9 cellular contexts compared by ENCODE assay signal in the genomic region with DNA sequence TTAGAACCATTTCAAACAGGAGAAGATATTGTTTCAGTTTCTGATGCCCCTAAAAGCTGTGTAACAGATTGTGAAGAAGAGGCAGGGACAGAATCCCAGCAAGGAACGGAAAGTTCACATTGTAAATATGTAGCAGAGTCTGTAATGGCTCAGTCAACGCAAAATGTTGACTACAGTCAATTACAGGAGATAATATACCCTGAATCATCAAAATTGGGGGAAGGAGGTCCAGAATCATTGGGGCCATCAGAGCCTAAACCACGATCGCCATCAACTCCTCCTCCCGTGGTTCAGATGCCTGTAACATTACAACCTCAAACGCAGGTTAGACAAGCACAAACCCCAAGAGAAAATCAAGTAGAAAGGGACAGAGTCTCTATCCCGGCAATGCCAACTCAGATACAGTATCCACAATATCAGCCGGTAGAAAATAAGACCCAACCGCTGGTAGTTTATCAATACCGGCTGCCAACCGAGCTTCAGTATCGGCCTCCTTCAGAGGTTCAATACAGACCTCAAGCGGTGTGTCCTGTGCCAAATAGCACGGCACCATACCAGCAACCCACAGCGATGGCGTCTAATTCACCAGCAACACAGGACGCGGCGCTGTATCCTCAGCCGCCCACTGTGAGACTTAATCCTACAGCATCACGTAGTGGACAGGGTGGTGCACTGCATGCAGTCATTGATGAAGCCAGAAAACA. TPM values are rescaled to one million over a fixed set of nuclear protein-coding genes. Genes with fewer than 3 reads are reported as not detected.
DNase-seq lines count a peak whose midpoint lies in the region; ATAC-seq and TF ChIP-seq lines count a peak whose summit lies in the region.
"Had no signal": no experiment of that assay in that cellular context is flagged by ENCODE, and none has a peak within 500 bp of the region (broad histone marks: within the 10 kb centered on the region; RNA-seq: fewer than 3 reads in every experiment).

No MANE protein-coding gene starts in this region.

- CTCF ChIA-PET in activated CD8-positive, alpha-beta T cell treated with anti-CD3 and anti-CD28 coated beads for 36 hours (lab: Charles Lee) = interaction anchor here (0.6 to 1.3 kb wide), 6 partner anchors 11 to 128 kb away, joined by 3 to 5 read pairs (median 4); no protein-coding TSS in a partner anchor

- WGBS in mesodermal cell (ENCODE audit: insufficient coverage in 2 of 2), 2 experiments = 33 to 37% methylated on average over 16 of the region's 21 CpGs

- H3K27ac ChIP-seq in effector memory CD4-positive, alpha-beta T cell (ENCODE audit: insufficient read depth, low read length, poor library complexity, severe bottlenecking) = no peak overlapping the region
- H3K27ac ChIP-seq in mesodermal cell (ENCODE audit: low read depth, low read length, severe bottlenecking) = peak overlapping the region; percentile 32
- H3K27ac ChIP-seq: skin epidermis had no signal

- no peak overlapping the region for H3K4me3 ChIP-seq in effector memory CD4-positive, alpha-beta T cell (ENCODE audit: insufficient read depth, low read depth, low read length, poor library complexity, severe bottlenecking)
- peak overlapping the region; percentile 14 for H3K4me3 ChIP-seq in mesodermal cell (ENCODE audit: extremely low read depth, insufficient read depth, low read length, poor library complexity, severe bottlenecking)
- H3K4me3 ChIP-seq: skin epidermis had no signal

- H3K36me3 ChIP-seq in effector memory CD4-positive, alpha-beta T cell (ENCODE audit: control insufficient read depth, insufficient read depth, low read length) = no peaks in the 10 kb centered on the region
- no peaks in the 10 kb centered on the region for H3K36me3 ChIP-seq in mesodermal cell (ENCODE audit: control insufficient read depth, insufficient read depth, low read length)

- H3K4me3 Mint-ChIP-seq in activated CD8-positive, alpha-beta T cell treated with anti-CD3 and anti-CD28 coated beads for 36 hours = no peak overlapping the region

- H3K9me3 Mint-ChIP-seq in activated CD8-positive, alpha-beta T cell treated with anti-CD3 and anti-CD28 coated beads for 36 hours = no peaks in the 10 kb centered on the region

- no peaks in the 10 kb centered on the region for H3K27me3 ChIP-seq in effector memory CD4-positive, alpha-beta T cell (replicated peaks; ENCODE audit: control insufficient read depth, insufficient read depth, low read length, poor library complexity, severe bottlenecking)

- DNase-seq in GF-D8 (lab: John Stamatoyannopoulos, UW) (peak; percentile 47), NCI-H748 treated with DMSO at 0.1 percent for 48 hours (lab: John Stamatoyannopoulos, UW) (peak; percentile 67)
- DNase-seq in activated CD8-positive, alpha-beta T cell treated with anti-CD3 and anti-CD28 coated beads for 36 hours = peak; percentile 91
- DNase-seq in effector memory CD4-positive, alpha-beta T cell = peak; percentile 40 to 54 (median 47)
- DNase-seq in stimulated activated CD8-positive, alpha-beta memory T cell treated with anti-CD3 and anti-CD28 coated beads, Interleukin-15, amount 100 ng/mL, for 24 hours (ENCODE audit: low read depth) = peak; percentile 21

- H3K36me3 Mint-ChIP-seq in activated CD8-positive, alpha-beta T cell treated with anti-CD3 and anti-CD28 coated beads for 36 hours (ENCODE audit: low read depth) = no peaks in the 10 kb centered on the region

- ATAC-seq in HG03520 (IDR thresholded peaks at IDR 0.05; ENCODE audit: unreplicated experiment) (peak; percentile 55), HG02981 (IDR thresholded peaks at IDR 0.05; ENCODE audit: unreplicated experiment) (no peak)
- peak; percentile 100 for ATAC-seq in activated CD8-positive, alpha-beta T cell treated with anti-CD3 and anti-CD28 coated beads for 36 hours

- H3K27ac Mint-ChIP-seq in activated CD8-positive, alpha-beta T cell treated with anti-CD3 and anti-CD28 coated beads for 36 hours = no peak overlapping the region

- POLR2A ChIA-PET in activated CD8-positive, alpha-beta T cell treated with anti-CD3 and anti-CD28 coated beads for 36 hours (lab: Charles Lee) = no interaction called here

- no peaks in the 10 kb centered on the region for H3K4me1 ChIP-seq in effector memory CD4-positive, alpha-beta T cell (ENCODE audit: control insufficient read depth, insufficient read depth, low read length, poor library complexity, severe bottlenecking)
- H3K4me1 ChIP-seq in mesodermal cell (ENCODE audit: control insufficient read depth, insufficient read depth, low read length, poor library complexity, severe bottlenecking) = peaks cover 42% of the 10 kb centered on the region

- intact Hi-C loops in activated CD8-positive, alpha-beta T cell treated with anti-CD3 and anti-CD28 coated beads for 36 hours (cut with micrococcal nuclease) = no loop called here

- H3K27me3 Mint-ChIP-seq in activated CD8-positive, alpha-beta T cell treated with anti-CD3 and anti-CD28 coated beads for 36 hours = peaks cover 2% of the 10 kb centered on the region

- peak; percentile 84 for TF ChIP-seq CTCF in activated CD8-positive, alpha-beta T cell treated with anti-CD3 and anti-CD28 coated beads for 36 hours (IDR thresholded peaks at IDR 0.05)

- no peaks in the 10 kb centered on the region for H3K9me3 ChIP-seq in effector memory CD4-positive, alpha-beta T cell (ENCODE audit: control insufficient read depth, low read length)
- no peaks in the 10 kb centered on the region for H3K9me3 ChIP-seq in mesodermal cell (ENCODE audit: control insufficient read depth, low read length)

- peaks cover 9% of the 10 kb centered on the region for H3K4me1 Mint-ChIP-seq in activated CD8-positive, alpha-beta T cell treated with anti-CD3 and anti-CD28 coated beads for 36 hours (ENCODE audit: low read depth)

RNA-seq across cellular contexts. Expression of a gene that starts 40.8 kb away (rescaled TPM):
- total RNA-seq in activated CD8-positive, alpha-beta T cell treated with anti-CD3 and anti-CD28 coated beads for 36 hours = not detected
- polyA plus RNA-seq in mesodermal cell (2013, experiment 1 of 2) = not detected
- not detected for polyA plus RNA-seq in mesodermal cell (2013, experiment 2 of 2)

Comparison
In these comparisons a context has a peak if more than half of its experiments do, and no peak if none do; other contexts are left out.
1. DNase-seq: peak in every context shown above with its lines; median percentile 91 in activated CD8-positive, alpha-beta T cell treated with anti-CD3 and anti-CD28 coated beads for 36 hours; 67 in NCI-H748 treated with DMSO at 0.1 percent for 48 hours; 47 in GF-D8; 47 in effector memory CD4-positive, alpha-beta T cell; 21 in stimulated activated CD8-positive, alpha-beta memory T cell treated with anti-CD3 and anti-CD28 coated beads, Interleukin-15, amount 100 ng/mL, for 24 hours.